In genomic region chr9:128727626-128728248, GRCh38 we compare ENCODE assay signal across 27 cellular contexts. TPM values are rescaled to one million over a fixed set of nuclear protein-coding genes. Genes with fewer than 3 reads are reported as not detected.
DNase-seq lines count a peak whose midpoint lies in the region; ATAC-seq lines count a peak whose summit lies in the region.
"Had no signal": no experiment of that assay in that cellular context is flagged by ENCODE, and none has a peak within 500 bp of the region (broad histone marks: within the 10 kb centered on the region; RNA-seq: fewer than 3 reads in every experiment).

No MANE protein-coding gene starts in this region.

- no peaks in the 10 kb centered on the region for H3K36me3 Mint-ChIP-seq in T-helper 2 cell treated with Interferon-gamma antibody and Interleukin-4, amounts not matched to agents 5 μg/mL and 100 μg/mL, for 36 hours (ENCODE audit: low read depth)
- no peaks in the 10 kb centered on the region for H3K36me3 Mint-ChIP-seq in CD4-positive, CD25-positive, alpha-beta regulatory T cell
- no peaks in the 10 kb centered on the region for H3K36me3 Mint-ChIP-seq in T-helper 17 cell (ENCODE audit: low read depth)
- peaks cover 0 to 2% (median 0%) of the 10 kb centered on the region in 5 donors for H3K36me3 Mint-ChIP-seq in naive thymus-derived CD4-positive, alpha-beta T cell
- H3K36me3 Mint-ChIP-seq in CD4-positive, alpha-beta memory T cell = peaks cover 2 to 12% of the 10 kb centered on the region in 2 donors
- H3K36me3 Mint-ChIP-seq: activated naive CD8-positive, alpha-beta T cell treated with anti-CD3 and anti-CD28 coated beads, Interleukin-2, amount 10 ng/mL, durations not matched to agents 7 days and 5 days had no signal

- H3K27ac Mint-ChIP-seq in T-helper 2 cell treated with Interferon-gamma antibody and Interleukin-4, amounts not matched to agents 5 μg/mL and 100 μg/mL, for 36 hours = peak overlapping the region; percentile 19
- H3K27ac Mint-ChIP-seq in CD4-positive, CD25-positive, alpha-beta regulatory T cell = peak overlapping the region in 2 of 3 donors; percentile 91 to 92
- H3K27ac Mint-ChIP-seq in T-helper 17 cell = peak overlapping the region; percentile 62
- H3K27ac Mint-ChIP-seq in naive thymus-derived CD4-positive, alpha-beta T cell = peak overlapping the region in 4 of 9 donors; percentile 29 to 99 (median 63)
- H3K27ac Mint-ChIP-seq in CD4-positive, alpha-beta memory T cell = peak overlapping the region in 3 of 7 donors; percentile 56 to 92 (median 92)
- H3K27ac Mint-ChIP-seq: activated naive CD8-positive, alpha-beta T cell treated with anti-CD3 and anti-CD28 coated beads, Interleukin-2, amount 10 ng/mL, durations not matched to agents 7 days and 5 days had no signal

- no peaks in the 10 kb centered on the region for H3K27me3 Mint-ChIP-seq in T-helper 2 cell treated with Interferon-gamma antibody and Interleukin-4, amounts not matched to agents 5 μg/mL and 100 μg/mL, for 36 hours (ENCODE audit: low read depth)
- H3K27me3 Mint-ChIP-seq in CD4-positive, CD25-positive, alpha-beta regulatory T cell = no peaks in the 10 kb centered on the region
- H3K27me3 Mint-ChIP-seq in T-helper 17 cell = no peaks in the 10 kb centered on the region
- H3K27me3 Mint-ChIP-seq in naive thymus-derived CD4-positive, alpha-beta T cell = no peaks in the 10 kb centered on the region
- H3K27me3 Mint-ChIP-seq in CD4-positive, alpha-beta memory T cell = no peaks in the 10 kb centered on the region
- H3K27me3 Mint-ChIP-seq: activated naive CD8-positive, alpha-beta T cell treated with anti-CD3 and anti-CD28 coated beads, Interleukin-2, amount 10 ng/mL, durations not matched to agents 7 days and 5 days; stimulated activated naive B cell treated with anti-CD40 and anti-IgM and Interleukin-4, amounts not matched to agents 10 μg/mL and 1 μg/mL and 100 μg/mL, for 72 hours had no signal

- CTCF ChIA-PET in naive thymus-derived CD4-positive, alpha-beta T cell (lab: Charles Lee) = no interaction called here
- CTCF ChIA-PET in CD4-positive, alpha-beta memory T cell (lab: Charles Lee; ENCODE audit: partially characterized antibody) = interaction anchor here (0.6 kb wide), 1 partner anchor 128 kb away, joined by 3 read pairs; no protein-coding TSS in a partner anchor

- no peak for DNase-seq in T-helper 2 cell treated with Interferon-gamma antibody and Interleukin-4, amounts not matched to agents 5 μg/mL and 100 μg/mL, for 36 hours (ENCODE audit: low spot score)
- no peak for DNase-seq in T-helper 2 cell
- no peak for DNase-seq in CD4-positive, CD25-positive, alpha-beta regulatory T cell
- no peak for DNase-seq in T-helper 17 cell
- peak in 2 of 9 donors; percentile 39 to 47 for DNase-seq in naive thymus-derived CD4-positive, alpha-beta T cell
- DNase-seq in NK-92 (lab: John Stamatoyannopoulos, UW; ENCODE audit: unreplicated experiment) = no peak
- no peak for DNase-seq in CD4-positive, alpha-beta memory T cell
- no peak for DNase-seq in dermis blood vessel endothelial cell
- DNase-seq: activated CD4-positive, CD25-positive, alpha-beta regulatory T cell treated with anti-CD3 and anti-CD28 coated beads, Interleukin-2, amount 50 U/mL, for 72 hours; activated CD8-positive, alpha-beta memory T cell treated with anti-CD3 and anti-CD28 coated beads for 24 hours; activated effector memory CD4-positive, alpha-beta T cell treated with anti-CD3 and anti-CD28 coated beads, Interleukin-2, amount 50 U/mL, for 16 hours; activated naive CD8-positive, alpha-beta T cell treated with anti-CD3 and anti-CD28 coated beads, Interleukin-2, amount 10 ng/mL, durations not matched to agents 7 days and 5 days; activated T-cell treated with anti-CD3 and anti-CD28 coated beads for 4 hours; aorta; HCEC 1CT; mammary epithelial cell; NCI-H1092; NCI-H446 treated with DMSO at 0.1 percent for 48 hours; NCI-H774; pancreas; RPMI8226; stimulated activated naive B cell treated with anti-CD40 and anti-IgM and Interleukin-4, amounts not matched to agents 10 μg/mL and 1 μg/mL and 100 μg/mL, for 72 hours; T-helper 1 cell had no signal

- no peak for ATAC-seq in CD4-positive, CD25-positive, alpha-beta regulatory T cell (ENCODE audit: low read depth in 2 of 2)
- no peak for ATAC-seq in T-helper 17 cell
- ATAC-seq in naive thymus-derived CD4-positive, alpha-beta T cell = no peak
- ATAC-seq: gastroesophageal sphincter; pancreas; stimulated activated naive B cell treated with anti-CD40 and anti-IgM and Interleukin-4, amounts not matched to agents 10 μg/mL and 1 μg/mL and 100 μg/mL, for 72 hours had no signal

- peaks cover 30% of the 10 kb centered on the region for H3K4me1 Mint-ChIP-seq in T-helper 2 cell treated with Interferon-gamma antibody and Interleukin-4, amounts not matched to agents 5 μg/mL and 100 μg/mL, for 36 hours (ENCODE audit: low read depth)
- H3K4me1 Mint-ChIP-seq in CD4-positive, CD25-positive, alpha-beta regulatory T cell = peaks cover 3 to 63% (median 21%) of the 10 kb centered on the region in 4 donors
- H3K4me1 Mint-ChIP-seq in T-helper 17 cell = peaks cover 29% of the 10 kb centered on the region
- peaks cover 27 to 41% (median 33%) of the 10 kb centered on the region in 7 donors for H3K4me1 Mint-ChIP-seq in naive thymus-derived CD4-positive, alpha-beta T cell
- H3K4me1 Mint-ChIP-seq in CD4-positive, alpha-beta memory T cell = peaks cover 20 to 34% (median 27%) of the 10 kb centered on the region in 4 donors

- no peak overlapping the region for H3K4me3 Mint-ChIP-seq in T-helper 2 cell treated with Interferon-gamma antibody and Interleukin-4, amounts not matched to agents 5 μg/mL and 100 μg/mL, for 36 hours
- peak overlapping the region in 2 of 4 donors; percentile 70 to 97 for H3K4me3 Mint-ChIP-seq in CD4-positive, CD25-positive, alpha-beta regulatory T cell
- H3K4me3 Mint-ChIP-seq in T-helper 17 cell = no peak overlapping the region
- H3K4me3 Mint-ChIP-seq in naive thymus-derived CD4-positive, alpha-beta T cell = peak overlapping the region in 1 of 10 donors; percentile 72
- peak overlapping the region in 1 of 8 donors; percentile 14 for H3K4me3 Mint-ChIP-seq in CD4-positive, alpha-beta memory T cell
- H3K4me3 Mint-ChIP-seq: activated naive CD8-positive, alpha-beta T cell treated with anti-CD3 and anti-CD28 coated beads, Interleukin-2, amount 10 ng/mL, durations not matched to agents 7 days and 5 days; stimulated activated naive B cell treated with anti-CD40 and anti-IgM and Interleukin-4, amounts not matched to agents 10 μg/mL and 1 μg/mL and 100 μg/mL, for 72 hours had no signal

- POLR2A ChIA-PET in naive thymus-derived CD4-positive, alpha-beta T cell (lab: Charles Lee) = interaction anchor here (0.7 kb wide), 1 partner anchor 170 kb away, joined by 3 read pairs; no protein-coding TSS in a partner anchor
- POLR2A ChIA-PET in CD4-positive, alpha-beta memory T cell (lab: Charles Lee; ENCODE audit: partially characterized antibody) = no interaction called here

- intact Hi-C loops in naive thymus-derived CD4-positive, alpha-beta T cell (cut with micrococcal nuclease) = no loop called here
- intact Hi-C loops in CD4-positive, alpha-beta memory T cell (cut with micrococcal nuclease) = loop anchor here (10.0 kb wide), 1 partner anchor 87 kb away; the partner anchor contains the start of gene ENDOG

- H3K4me1 ChIP-seq in CD4-positive, CD25-positive, alpha-beta regulatory T cell (ENCODE audit: control insufficient read depth, insufficient read depth, low read length, poor library complexity, severe bottlenecking) = peaks cover 23% of the 10 kb centered on the region
- H3K4me1 ChIP-seq in naive thymus-derived CD4-positive, alpha-beta T cell (ENCODE audit: control insufficient read depth in 2 of 2, insufficient read depth in 2 of 2, low read length in 2 of 2) = peaks cover 13 to 29% of the 10 kb centered on the region in 2 donors
- H3K4me1 ChIP-seq in CD4-positive, alpha-beta memory T cell (ENCODE audit: insufficient read depth, low read length) = peaks cover 25% of the 10 kb centered on the region
- H3K4me1 ChIP-seq: pancreas had no signal

- H3K27me3 ChIP-seq in CD4-positive, CD25-positive, alpha-beta regulatory T cell (ENCODE audit: control insufficient read depth, insufficient read depth, low read length) = no peaks in the 10 kb centered on the region
- H3K27me3 ChIP-seq in naive thymus-derived CD4-positive, alpha-beta T cell (ENCODE audit: control insufficient read depth in 2 of 2, insufficient read depth in 2 of 2, low read length in 2 of 2) = no peaks in the 10 kb centered on the region
- no peaks in the 10 kb centered on the region for H3K27me3 ChIP-seq in CD4-positive, alpha-beta memory T cell (ENCODE audit: insufficient read depth, low read length)
- H3K27me3 ChIP-seq: gastroesophageal sphincter, pancreas, suprapubic skin had no signal

- H3K36me3 ChIP-seq in CD4-positive, CD25-positive, alpha-beta regulatory T cell (ENCODE audit: control insufficient read depth, insufficient read depth, low read length) = peaks cover 3% of the 10 kb centered on the region
- H3K36me3 ChIP-seq in naive thymus-derived CD4-positive, alpha-beta T cell (ENCODE audit: control insufficient read depth in 2 of 3, insufficient read depth in 3 of 3, low read length in 3 of 3) = peaks cover 0 to 27% (median 0%) of the 10 kb centered on the region in 3 experiments
- H3K36me3 ChIP-seq in CD4-positive, alpha-beta memory T cell (ENCODE audit: insufficient read depth, low read length) = peaks cover 7% of the 10 kb centered on the region
- H3K36me3 ChIP-seq: pancreas had no signal

- H3K4me3 ChIP-seq in CD4-positive, CD25-positive, alpha-beta regulatory T cell (ENCODE audit: low read depth, low read length) = no peak overlapping the region
- no peak overlapping the region for H3K4me3 ChIP-seq in naive thymus-derived CD4-positive, alpha-beta T cell (ENCODE audit: low read length)
- H3K4me3 ChIP-seq in CD4-positive, alpha-beta memory T cell (ENCODE audit: low read length in 2 of 2) = no peak overlapping the region
- H3K4me3 ChIP-seq: gastroesophageal sphincter, pancreas, skin epidermis, suprapubic skin had no signal

- H3K9me3 ChIP-seq in CD4-positive, CD25-positive, alpha-beta regulatory T cell (ENCODE audit: control insufficient read depth in 2 of 2, low read length in 2 of 2) = no peaks in the 10 kb centered on the region
- H3K9me3 ChIP-seq in T-helper 17 cell (ENCODE audit: control insufficient read depth, low read length, poor library complexity, severe bottlenecking) = no peaks in the 10 kb centered on the region
- H3K9me3 ChIP-seq in naive thymus-derived CD4-positive, alpha-beta T cell (ENCODE audit: control insufficient read depth in 2 of 3, low read length in 3 of 3) = no peaks in the 10 kb centered on the region
- H3K9me3 ChIP-seq in CD4-positive, alpha-beta memory T cell (ENCODE audit: control insufficient read depth in 1 of 2, low read length in 2 of 2) = no peaks in the 10 kb centered on the region
- H3K9me3 ChIP-seq: gastroesophageal sphincter, pancreas, suprapubic skin had no signal

- H3K27ac ChIP-seq in CD4-positive, CD25-positive, alpha-beta regulatory T cell (ENCODE audit: insufficient read depth, low read length, poor library complexity, severe bottlenecking) = no peak overlapping the region
- peak overlapping the region; percentile 55 for H3K27ac ChIP-seq in naive thymus-derived CD4-positive, alpha-beta T cell (ENCODE audit: low read depth, low read length)
- H3K27ac ChIP-seq in CD4-positive, alpha-beta memory T cell (ENCODE audit: low read depth, low read length) = no peak overlapping the region
- H3K27ac ChIP-seq: gastroesophageal sphincter, pancreas, suprapubic skin had no signal

- H3K9me3 Mint-ChIP-seq in T-helper 2 cell treated with Interferon-gamma antibody and Interleukin-4, amounts not matched to agents 5 μg/mL and 100 μg/mL, for 36 hours = no peaks in the 10 kb centered on the region
- no peaks in the 10 kb centered on the region for H3K9me3 Mint-ChIP-seq in CD4-positive, CD25-positive, alpha-beta regulatory T cell
- H3K9me3 Mint-ChIP-seq in naive thymus-derived CD4-positive, alpha-beta T cell = no peaks in the 10 kb centered on the region
- peaks cover 0 to 2% (median 0%) of the 10 kb centered on the region in 8 donors for H3K9me3 Mint-ChIP-seq in CD4-positive, alpha-beta memory T cell
- H3K9me3 Mint-ChIP-seq: activated naive CD8-positive, alpha-beta T cell treated with anti-CD3 and anti-CD28 coated beads, Interleukin-2, amount 10 ng/mL, durations not matched to agents 7 days and 5 days; CD8-positive, alpha-beta memory T cell; stimulated activated naive B cell treated with anti-CD40 and anti-IgM and Interleukin-4, amounts not matched to agents 10 μg/mL and 1 μg/mL and 100 μg/mL, for 72 hours had no signal

RNA-seq across cellular contexts. Expression of gene ZDHHC12, which starts 3.8 kb away (rescaled TPM):
- total RNA-seq in CD4-positive, CD25-positive, alpha-beta regulatory T cell = 25.1 TPM
- 10 to 100 TPM; 49.4 to 59.8 (median 54.3) TPM for polyA plus RNA-seq in CD4-positive, CD25-positive, alpha-beta regulatory T cell
- total RNA-seq in T-helper 17 cell (10 to 100 TPM; 23.5 to 26.9 TPM), dermis blood vessel endothelial cell (41.0 and 104 TPM in 2 replicates)
- 10 to 100 TPM; 21.2 to 70.3 (median 25.7) TPM for total RNA-seq in naive thymus-derived CD4-positive, alpha-beta T cell
- polyA plus RNA-seq in naive thymus-derived CD4-positive, alpha-beta T cell = 10 to 100 TPM; 63.2 to 74.2 TPM
- total RNA-seq in CD4-positive, alpha-beta memory T cell = 10 to 100 TPM; 24.6 to 25.7 TPM
- 10 to 100 TPM; 57.6 to 75.7 TPM for polyA plus RNA-seq in CD4-positive, alpha-beta memory T cell

RNA-seq across cellular contexts. Expression of gene PKN3, which starts 25.4 kb away (rescaled TPM):
- 2.6 TPM for total RNA-seq in CD4-positive, CD25-positive, alpha-beta regulatory T cell
- under 1 TPM in 3 of 4 donors, not detected in 1; 0.69 to 0.96 (median 0.70) TPM for polyA plus RNA-seq in CD4-positive, CD25-positive, alpha-beta regulatory T cell
- 1 to 10 TPM in 1 of 2 donors, under 1 TPM in 1; 0.96 to 2.0 TPM for total RNA-seq in T-helper 17 cell
- 10 to 100 TPM in 1 of 5 experiments, 1 to 10 TPM in 4; 1.1 to 11.7 (median 1.6) TPM for total RNA-seq in naive thymus-derived CD4-positive, alpha-beta T cell
- polyA plus RNA-seq in naive thymus-derived CD4-positive, alpha-beta T cell = 1 to 10 TPM in 1 of 2 donors, under 1 TPM in 1; 0.93 to 1.1 TPM
- total RNA-seq in CD4-positive, alpha-beta memory T cell = 1 to 10 TPM; 1.7 to 2.6 TPM
- 1 to 10 TPM in 1 of 2 donors, under 1 TPM in 1; 0.48 to 1.3 TPM for polyA plus RNA-seq in CD4-positive, alpha-beta memory T cell
- 12.9 and 26.9 TPM in 2 replicates for total RNA-seq in dermis blood vessel endothelial cell

RNA-seq across cellular contexts. Expression of gene SET, which starts 38.7 kb away (rescaled TPM):
- 226 TPM for total RNA-seq in CD4-positive, CD25-positive, alpha-beta regulatory T cell
- 100 to 1,000 TPM; 123 to 200 (median 154) TPM for polyA plus RNA-seq in CD4-positive, CD25-positive, alpha-beta regulatory T cell
- total RNA-seq in T-helper 17 cell (100 to 1,000 TPM; 223 to 231 TPM), dermis blood vessel endothelial cell (512 and 600 TPM in 2 replicates)
- 100 to 1,000 TPM; 222 to 488 (median 270) TPM for total RNA-seq in naive thymus-derived CD4-positive, alpha-beta T cell
- 100 to 1,000 TPM; 133 to 200 TPM for polyA plus RNA-seq in naive thymus-derived CD4-positive, alpha-beta T cell
- 100 to 1,000 TPM; 261 to 264 TPM for total RNA-seq in CD4-positive, alpha-beta memory T cell
- polyA plus RNA-seq in CD4-positive, alpha-beta memory T cell = 100 to 1,000 TPM; 132 to 191 TPM

RNA-seq across cellular contexts. Expression of gene ZER1, which starts 44.0 kb away (rescaled TPM):
- total RNA-seq in CD4-positive, CD25-positive, alpha-beta regulatory T cell = 44.7 TPM
- polyA plus RNA-seq in CD4-positive, CD25-positive, alpha-beta regulatory T cell = 10 to 100 TPM; 31.9 to 44.2 (median 37.1) TPM
- 10 to 100 TPM; 29.4 to 30.0 TPM for total RNA-seq in T-helper 17 cell
- 10 to 100 TPM; 22.7 to 51.2 (median 34.7) TPM for total RNA-seq in naive thymus-derived CD4-positive, alpha-beta T cell
- 10 to 100 TPM; 37.6 to 57.7 TPM for polyA plus RNA-seq in naive thymus-derived CD4-positive, alpha-beta T cell
- 10 to 100 TPM; 37.9 to 44.2 TPM for total RNA-seq in CD4-positive, alpha-beta memory T cell
- 10 to 100 TPM; 35.6 to 41.1 TPM for polyA plus RNA-seq in CD4-positive, alpha-beta memory T cell
- total RNA-seq in dermis blood vessel endothelial cell = 14.1 and 31.0 TPM in 2 replicates

RNA-seq across cellular contexts. Expression of gene TBC1D13, which starts 59.3 kb away (rescaled TPM):
- total RNA-seq in CD4-positive, CD25-positive, alpha-beta regulatory T cell = 24.3 TPM
- polyA plus RNA-seq in CD4-positive, CD25-positive, alpha-beta regulatory T cell = 10 to 100 TPM; 13.3 to 18.8 (median 16.8) TPM
- total RNA-seq in T-helper 17 cell (10 to 100 TPM; 21.6 to 30.8 TPM), dermis blood vessel endothelial cell (15.3 and 25.5 TPM in 2 replicates)
- 10 to 100 TPM; 21.0 to 35.2 (median 24.9) TPM for total RNA-seq in naive thymus-derived CD4-positive, alpha-beta T cell
- 10 to 100 TPM; 18.6 to 43.5 TPM for polyA plus RNA-seq in naive thymus-derived CD4-positive, alpha-beta T cell
- total RNA-seq in CD4-positive, alpha-beta memory T cell = 10 to 100 TPM; 28.0 to 31.4 TPM
- polyA plus RNA-seq in CD4-positive, alpha-beta memory T cell = 10 to 100 TPM; 26.0 to 29.2 TPM
